In the genomic region with DNA sequence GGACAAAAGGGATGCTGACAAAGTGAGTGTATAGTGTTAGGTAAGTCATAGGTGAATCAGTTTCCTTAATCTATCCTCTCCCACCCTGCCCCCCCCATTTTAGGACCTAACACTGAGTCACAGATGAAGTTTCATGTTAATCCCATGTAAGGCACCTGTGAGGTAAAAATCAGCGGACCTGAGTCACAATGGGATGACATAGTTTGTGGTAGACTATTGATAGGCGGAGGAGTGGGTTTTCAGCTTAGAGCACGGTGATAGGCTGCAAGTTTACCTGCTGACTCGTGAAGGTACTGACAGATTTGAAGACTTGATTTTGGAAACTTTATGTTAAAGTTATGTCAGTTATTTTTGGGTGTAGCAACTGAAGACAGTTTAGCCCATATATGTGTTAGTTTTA, we compare ENCODE assay signal across 8 cellular contexts. TPM values are rescaled to one million over a fixed set of nuclear protein-coding genes. Genes with fewer than 3 reads are reported as not detected.
DNase-seq lines count a peak whose midpoint lies in the region; ATAC-seq, FAIRE-seq and TF ChIP-seq lines count a peak whose summit lies in the region.

No MANE protein-coding gene starts in this region.

- no peak overlapping the region for H4K8ac ChIP-seq in H1 (ENCODE audit: extremely low read depth, insufficient read depth, low read length)

- H3K4me2 ChIP-seq in H1 (ENCODE audit: insufficient read depth in 1 of 2, low read depth in 2 of 2, low read length in 2 of 2): peak overlapping the region; percentile 81 to 90

- peaks cover 2% of the 10 kb centered on the region; the same call in 1 of the 2 replicates for H3K79me1 ChIP-seq in H1 (ENCODE audit: low read depth, low read length)

- no peak overlapping the region for H3K27ac ChIP-seq in H1 (ENCODE audit: low read depth, low read length)
- peak overlapping the region; percentile 94 for H3K27ac ChIP-seq in neutrophil
- H3K27ac ChIP-seq in vagina: peak overlapping the region; percentile 100

- H3K23ac ChIP-seq in H1 (ENCODE audit: insufficient read length): no peak overlapping the region

- intact Hi-C loops in vagina (cut with DNase I): loop anchor here (10.0 kb wide), 1 partner anchor 271 kb away; the partner anchor contains the start of gene QSOX1

- no peak overlapping the region for H2AFZ ChIP-seq in H1 (ENCODE audit: low read length)

- H3K4me3 ChIP-seq in H1 (ENCODE audit: extremely low read depth in 1 of 4, insufficient read depth in 2 of 4, low read depth in 3 of 4, low read length in 4 of 4): peak overlapping the region; percentile 87 to 92 (median 90)
- H3K4me3 ChIP-seq in neutrophil (ENCODE audit: low read depth in 1 of 2, low read length in 1 of 2): peak overlapping the region; percentile 94 to 95
- H3K4me3 ChIP-seq in vagina: peak overlapping the region; percentile 81 to 96

- H2BK12ac ChIP-seq in H1 (ENCODE audit: low read depth, low read length): no peak overlapping the region; the same call in 1 of the 2 replicates

- no peak overlapping the region for H4K91ac ChIP-seq in H1 (replicated peaks; ENCODE audit: insufficient read length, low read length)

- CTCF ChIA-PET in GM10248 (lab: Yijun Ruan, JAX): interaction anchor here (0.8 to 1.8 kb wide), 3 partner anchors 18 to 34 kb away, joined by 3 to 5 read pairs (median 4); no protein-coding TSS in a partner anchor
- CTCF ChIA-PET in H1 (lab: Charles Lee; ENCODE audit: partially characterized antibody): interaction anchor here (0.7 to 2.8 kb wide), 6 partner anchors 8 to 78 kb away, joined by 3 to 12 read pairs (median 5); partner anchors contain the start of gene CEP350

- H3K9ac ChIP-seq in H1 (replicated peaks in 1 of 4; ENCODE audit: extremely low read depth in 1 of 4, low read depth in 3 of 4, low read length in 3 of 4): peak overlapping the region in 1 of 4 experiments; percentile 76; a peak in 2 of 7 replicates

- no peak for TF ChIP-seq CTCF in GM10248 (IDR thresholded peaks at IDR 0.05; ENCODE audit: control extremely low read depth, extremely low read depth, low read depth, missing control alignments)
- no peak for TF ChIP-seq CTCF in H1 (IDR thresholded peaks at IDR 0.05; ENCODE audit: control extremely low read depth in 1 of 3, insufficient read depth in 1 of 3, low read depth in 1 of 3, low read length in 3 of 3)
- no peak for TF ChIP-seq CTCF in neutrophil (IDR thresholded peaks at IDR 0.05)
- no peak for TF ChIP-seq CTCF in vagina (IDR thresholded peaks at IDR 0.05)

- no peak overlapping the region for H3K14ac ChIP-seq in H1 (ENCODE audit: insufficient read length)

- no peak overlapping the region for H3K56ac ChIP-seq in H1 (replicated peaks; ENCODE audit: insufficient read length, low read depth, low read length)

- FAIRE-seq in H1 (lab: Jason Lieb, UNC): peak; percentile 28

- no peak overlapping the region for H3K4ac ChIP-seq in H1 (replicated peaks; ENCODE audit: insufficient read length, low read depth, low read length)

- H3K4me1 ChIP-seq in H1 (replicated peaks in 1 of 4; ENCODE audit: control insufficient read depth in 3 of 4, insufficient read depth in 4 of 4, low read length in 3 of 4): no peaks in the 10 kb centered on the region
- peaks cover 68 to 69% of the 10 kb centered on the region in 2 experiments for H3K4me1 ChIP-seq in neutrophil (ENCODE audit: control insufficient read depth in 1 of 2, insufficient read depth in 1 of 2, low read depth in 1 of 2, low read length in 1 of 2)
- H3K4me1 ChIP-seq in vagina: peaks cover 67% of the 10 kb centered on the region

- TF ChIP-seq POLR2A in H1 (IDR thresholded peaks at IDR 0.05; ENCODE audit: control extremely low read depth in 1 of 2, low read depth in 2 of 2, low read length in 2 of 2) (no peak), vagina (IDR thresholded peaks at IDR 0.05) (no peak)

- WGBS in H1 (ENCODE audit: extremely low coverage in 1 of 2, insufficient coverage in 1 of 2, insufficient read length in 1 of 2, insufficient replicate concordance in 2 of 2, low coverage in 1 of 2, low lambda C conversion rate in 2 of 2, missing lambda C conversion rate in 1 of 2), 2 experiments: 31% methylated on average over 4 of the region's 4 CpGs; no CpG with 5 or more reads in 1 of the 2 experiments

- H3K23me2 ChIP-seq in H1 (ENCODE audit: low read depth, low read length): peaks cover 12% of the 10 kb centered on the region

- H2BK5ac ChIP-seq in H1 (ENCODE audit: low read depth, low read length): no peak overlapping the region

- H3K9me3 ChIP-seq in H1 (ENCODE audit: insufficient read depth in 2 of 2, low read depth in 1 of 2, low read length in 1 of 2) (no peaks in the 10 kb centered on the region), neutrophil (no peaks in the 10 kb centered on the region), vagina (no peaks in the 10 kb centered on the region)

- no peak overlapping the region for H2AK5ac ChIP-seq in H1 (ENCODE audit: low read depth, low read length)

- no peak overlapping the region for H2BK120ac ChIP-seq in H1 (replicated peaks; ENCODE audit: low read depth, low read length)

- H3K18ac ChIP-seq in H1 (ENCODE audit: extremely low read depth, low read length): no peak overlapping the region

- no peak for TF ChIP-seq RAD21 in H1 (IDR thresholded peaks at IDR 0.05 in 1 of 2, conservative IDR thresholded peaks at IDR 0.05 in 1 of 2; ENCODE audit: low read depth in 2 of 2, low read length in 2 of 2)

- peaks cover 0 to 7% of the 10 kb centered on the region in 2 experiments; a peak in 2 of 4 replicates for H3K79me2 ChIP-seq in H1 (ENCODE audit: control insufficient read depth in 1 of 2, insufficient read depth in 2 of 2, low read length in 2 of 2)

- H3K27me3 ChIP-seq in H1 (replicated peaks in 1 of 4; ENCODE audit: control insufficient read depth in 3 of 4, extremely low read depth in 1 of 4, insufficient read depth in 3 of 4, low read length in 3 of 4): no peaks in the 10 kb centered on the region
- no peaks in the 10 kb centered on the region for H3K27me3 ChIP-seq in neutrophil
- no peaks in the 10 kb centered on the region for H3K27me3 ChIP-seq in vagina

- POLR2A ChIA-PET in GM10248 (lab: Yijun Ruan, JAX) (interaction anchor here (0.6 to 1.6 kb wide), 2 partner anchors 12 to 249 kb away, joined by 4 to 9 read pairs; no protein-coding TSS in a partner anchor), H1 (lab: Charles Lee; ENCODE audit: partially characterized antibody) (interaction anchor here (1.2 to 2.7 kb wide), 6 partner anchors 9 to 85 kb away, joined by 3 to 16 read pairs (median 7); partner anchors contain the start of gene CEP350)

- TF ChIP-seq EP300 in H1 (IDR thresholded peaks at IDR 0.05; ENCODE audit: borderline replicate concordance in 1 of 2, low read depth in 2 of 2, low read length in 2 of 2): no peak

- no peaks in the 10 kb centered on the region for H4K20me1 ChIP-seq in H1 (replicated peaks in 1 of 2; ENCODE audit: control insufficient read depth in 1 of 2, insufficient read depth in 2 of 2, low read length in 2 of 2)

- peaks cover 0 to 16% (median 0%) of the 10 kb centered on the region in 4 experiments; a peak in 2 of 8 replicates for H3K36me3 ChIP-seq in H1 (ENCODE audit: control insufficient read depth in 2 of 4, insufficient read depth in 4 of 4, low read length in 3 of 4)
- H3K36me3 ChIP-seq in neutrophil: peaks cover 23% of the 10 kb centered on the region
- peaks cover 0 to 26% of the 10 kb centered on the region in 2 donors for H3K36me3 ChIP-seq in vagina

- no peak overlapping the region for H4K5ac ChIP-seq in H1 (ENCODE audit: insufficient read length, low read depth, low read length)

- peak; percentile 19 for ATAC-seq in HG03432 (IDR thresholded peaks at IDR 0.05; ENCODE audit: unreplicated experiment)
- ATAC-seq in HG03196 (IDR thresholded peaks at IDR 0.05; ENCODE audit: unreplicated experiment): no peak

- DNase-seq in GM10248 (ENCODE audit: extremely low spot score) (peak; percentile 54), H1 (ENCODE audit: low read depth in 1 of 2, low spot score in 2 of 2) (no peak), vagina (ENCODE audit: extremely low spot score in 2 of 2) (no peak), NOMO-1 treated with dmso at 0.1 percent for 144 hours (lab: John Stamatoyannopoulos, UW; ENCODE audit: unreplicated experiment) (no peak)
- DNase-seq in activated CD4-positive, alpha-beta T cell treated with anti-CD3 and anti-CD28 coated beads for 24 hours (ENCODE audit: low read depth in 2 of 2): peak; percentile 12 to 45

- no peak overlapping the region for H2BK20ac ChIP-seq in H1 (ENCODE audit: low read length)

- no peak overlapping the region for H2BK15ac ChIP-seq in H1 (ENCODE audit: low read length)

TF ChIP-seq in H1, 55 proteins besides CTCF, POLR2A, EP300 and RAD21:
- TF ChIP-seq CREB1 (IDR thresholded peaks at IDR 0.05) (peak; percentile 84), SIX5 (IDR thresholded peaks at IDR 0.05; ENCODE audit: low read depth, low read length) (0 out of 2 replicates have a peak, but pooled peaks have one; percentile 15), ASH2L (IDR thresholded peaks at IDR 0.05; ENCODE audit: low read length) (no peak), KDM4A (IDR thresholded peaks at IDR 0.05; ENCODE audit: low read depth, low read length, severe bottlenecking) (no peak), HDAC6 (IDR thresholded peaks at IDR 0.05; ENCODE audit: low read depth, low read length) (no peak), CTBP2 (IDR thresholded peaks at IDR 0.05; ENCODE audit: borderline replicate concordance, insufficient read depth, insufficient read length, low read length) (no peak), CHD1 (IDR thresholded peaks at IDR 0.05; ENCODE audit: low read depth, low read length) (no peak)

RNA-seq across cellular contexts. Expression of gene TOR1AIP1, which starts 1.7 kb away (rescaled TPM):
- 22.0 and 22.8 TPM in 2 replicates for total RNA-seq in H1 (2021; fragmentation: NEBNext Ultra II Directional; extraction: Animal tissue kit (Norgen Biotek cat#: 25700))
- polyA plus RNA-seq in H1 (2011; rRNA removed): 4.1 and 5.7 TPM in 2 replicates
- polyA plus RNA-seq in H1 (2011; cell fraction: cytosol; rRNA removed): 6.8 TPM
- polyA plus RNA-seq in H1 (2011; cell fraction: nucleus; rRNA removed): 3.1 TPM
- polyA plus RNA-seq in H1 (2012, experiment 1 of 2): 10.2 to 15.3 TPM (median 11.4 TPM) in 4 replicates
- polyA plus RNA-seq in H1 (2012, experiment 2 of 2): 1.5 TPM
- polyA plus RNA-seq in H1 (2013, experiment 1 of 2): 34.1 TPM
- 42.1 TPM for polyA plus RNA-seq in H1 (2013, experiment 2 of 2)
- polyA minus RNA-seq in H1 (2011; rRNA and poly(A)+ RNA removed): 14.8 and 19.9 TPM in 2 replicates
- 6.2 TPM for polyA minus RNA-seq in H1 (2011; cell fraction: cytosol; rRNA and poly(A)+ RNA removed)
- polyA minus RNA-seq in H1 (2011; cell fraction: nucleus; rRNA and poly(A)+ RNA removed): 10.4 TPM
- total RNA-seq in vagina: 45.9 TPM

RNA-seq across cellular contexts. Expression of gene TOR1AIP2, which starts 6.1 kb away (rescaled TPM):
- total RNA-seq in H1 (2021; fragmentation: NEBNext Ultra II Directional; extraction: Animal tissue kit (Norgen Biotek cat#: 25700)): 72.0 and 75.2 TPM in 2 replicates
- 7.8 and 12.1 TPM in 2 replicates for polyA plus RNA-seq in H1 (2011; rRNA removed)
- polyA plus RNA-seq in H1 (2011; cell fraction: cytosol; rRNA removed): 14.0 TPM
- polyA plus RNA-seq in H1 (2011; cell fraction: nucleus; rRNA removed): 6.5 TPM
- 11.2 to 19.1 TPM (median 13.9 TPM) in 4 replicates for polyA plus RNA-seq in H1 (2012, experiment 1 of 2)
- polyA plus RNA-seq in H1 (2012, experiment 2 of 2): 2.5 TPM
- polyA plus RNA-seq in H1 (2013, experiment 1 of 2): 35.0 TPM
- 36.1 TPM for polyA plus RNA-seq in H1 (2013, experiment 2 of 2)
- polyA minus RNA-seq in H1 (2011; rRNA and poly(A)+ RNA removed): 56.9 and 66.4 TPM in 2 replicates
- 27.4 TPM for polyA minus RNA-seq in H1 (2011; cell fraction: cytosol; rRNA and poly(A)+ RNA removed)
- polyA minus RNA-seq in H1 (2011; cell fraction: nucleus; rRNA and poly(A)+ RNA removed): 33.1 TPM
- total RNA-seq in vagina: 53.8 TPM

Comparison
In these comparisons a context has a peak if more than half of its experiments do, and no peak if none do; other contexts are left out.
1. DNase-seq: peak in GM10248 (single experiment) and activated CD4-positive, alpha-beta T cell treated with anti-CD3 and anti-CD28 coated beads for 24 hours (2 of 2); none in H1 (0 of 2), vagina (0 of 2) and NOMO-1 treated with dmso at 0.1 percent for 144 hours (single experiment).
2. Peak in every context shown above with its lines, with median percentiles within 50 percentile points of each other: H3K4me3 ChIP-seq.